In genomic region chr19:51689751-51690358, GRCh38 we compare ENCODE assay signal across 8 cellular contexts. TPM values are rescaled to one million over a fixed set of nuclear protein-coding genes. Genes with fewer than 3 reads are reported as not detected.
DNase-seq lines count a peak whose midpoint lies in the region; ATAC-seq and TF ChIP-seq lines count a peak whose summit lies in the region.

No MANE protein-coding gene starts in this region.

- H3K27ac Mint-ChIP-seq in activated CD4-positive, alpha-beta T cell treated with anti-CD3 and anti-CD28 coated beads, Interleukin-2, amount 10 ng/mL, durations not matched to agents 7 days and 5 days = peak overlapping the region; percentile 72

- DNase-seq in activated CD4-positive, alpha-beta T cell treated with anti-CD3 and anti-CD28 coated beads, Interleukin-2, amount 10 ng/mL, durations not matched to agents 7 days and 5 days = no peak
- no peak for DNase-seq in activated CD4-positive, alpha-beta T cell treated with anti-CD3 and anti-CD28 coated beads for 48 hours
- DNase-seq in UCSD-AML1 (lab: John Stamatoyannopoulos, UW; ENCODE audit: unreplicated experiment) (peak; percentile 46), fibroblast of mammary gland (ENCODE audit: low read depth) (no peak), GF-D8 (lab: John Stamatoyannopoulos, UW) (no peak)
- DNase-seq in NK-92 treated with Interleukin-12 subunit alpha and Interleukin-12 subunit beta, amount 100 ng/mL, for 24 hours (lab: John Stamatoyannopoulos, UW) = no peak

- H3K9me3 Mint-ChIP-seq in activated CD4-positive, alpha-beta T cell treated with anti-CD3 and anti-CD28 coated beads, Interleukin-2, amount 10 ng/mL, durations not matched to agents 7 days and 5 days = peaks cover 11% of the 10 kb centered on the region

- H3K27me3 ChIP-seq in neural cell (ENCODE audit: insufficient read depth, low read depth, low read length) = no peaks in the 10 kb centered on the region

- no peak for ATAC-seq in GM18873 (IDR thresholded peaks at IDR 0.05; ENCODE audit: low FRiP score, unreplicated experiment)

- H3K4me3 ChIP-seq in fibroblast of mammary gland (ENCODE audit: control insufficient read depth, low read depth, low read length) (peak overlapping the region; percentile 86), neural cell (ENCODE audit: low read length) (peak overlapping the region; percentile 90)

- H3K79me2 ChIP-seq in neural cell (replicated peaks; ENCODE audit: insufficient read depth, low read length) = peaks cover 46% of the 10 kb centered on the region

- peak overlapping the region; percentile 99 for H3K27ac ChIP-seq in neural cell (ENCODE audit: low read length)

- CTCF ChIA-PET in activated CD4-positive, alpha-beta T cell treated with anti-CD3 and anti-CD28 coated beads, Interleukin-2, amount 10 ng/mL, durations not matched to agents 7 days and 5 days (lab: Charles Lee) = interaction anchor here (0.5 kb wide), 1 partner anchor 9 kb away, joined by 3 read pairs; no protein-coding TSS in a partner anchor

- peak overlapping the region; percentile 99 for H3K4me2 ChIP-seq in neural cell (ENCODE audit: low read length)

- POLR2A ChIA-PET in activated CD4-positive, alpha-beta T cell treated with anti-CD3 and anti-CD28 coated beads, Interleukin-2, amount 10 ng/mL, durations not matched to agents 7 days and 5 days (lab: Charles Lee) = interaction anchor here (0.5 kb wide), 1 partner anchor 21 kb away, joined by 4 read pairs; no protein-coding TSS in a partner anchor

- peak overlapping the region; percentile 77 for H3K4me3 Mint-ChIP-seq in activated CD4-positive, alpha-beta T cell treated with anti-CD3 and anti-CD28 coated beads, Interleukin-2, amount 10 ng/mL, durations not matched to agents 7 days and 5 days

- H3K36me3 ChIP-seq in neural cell (ENCODE audit: insufficient read depth, low read length) = no peaks in the 10 kb centered on the region

- TF ChIP-seq RAD21 in neural cell (conservative IDR thresholded peaks at IDR 0.05) = no peak

- H3K36me3 Mint-ChIP-seq in activated CD4-positive, alpha-beta T cell treated with anti-CD3 and anti-CD28 coated beads, Interleukin-2, amount 10 ng/mL, durations not matched to agents 7 days and 5 days (ENCODE audit: low read depth) = no peaks in the 10 kb centered on the region

- no peaks in the 10 kb centered on the region for H3K9me2 ChIP-seq in neural cell (ENCODE audit: insufficient read depth, low read length)

- H3K9ac ChIP-seq in neural cell (ENCODE audit: low read length) = peak overlapping the region; percentile 92

- no peaks in the 10 kb centered on the region for H3K9me3 ChIP-seq in neural cell (ENCODE audit: low read length)

- TF ChIP-seq CTCF in fibroblast of mammary gland (conservative IDR thresholded peaks at IDR 0.05; ENCODE audit: control insufficient read depth, insufficient read depth, low read depth, low read length) = no peak
- no peak for TF ChIP-seq CTCF in neural cell (IDR thresholded peaks at IDR 0.05; ENCODE audit: poor library complexity, severe bottlenecking)

- peaks cover 13% of the 10 kb centered on the region for H4K20me1 ChIP-seq in neural cell (ENCODE audit: insufficient read depth)

- H3F3A ChIP-seq in neural cell (ENCODE audit: insufficient read depth, low read length, poor library complexity, severe bottlenecking) = no peaks in the 10 kb centered on the region

- H3K27me3 Mint-ChIP-seq in activated CD4-positive, alpha-beta T cell treated with anti-CD3 and anti-CD28 coated beads, Interleukin-2, amount 10 ng/mL, durations not matched to agents 7 days and 5 days = peaks cover 14% of the 10 kb centered on the region

- H3K4me1 Mint-ChIP-seq in activated CD4-positive, alpha-beta T cell treated with anti-CD3 and anti-CD28 coated beads, Interleukin-2, amount 10 ng/mL, durations not matched to agents 7 days and 5 days = peaks cover 20% of the 10 kb centered on the region

- H2AFZ ChIP-seq in neural cell (ENCODE audit: low read depth, low read length) = no peak overlapping the region

- no peak for TF ChIP-seq EP300 in neural cell (conservative IDR thresholded peaks at IDR 0.05; ENCODE audit: poor library complexity, severe bottlenecking)

TF ChIP-seq in neural cell, 6 proteins besides CTCF, POLR2A, EP300 and RAD21:
- TF ChIP-seq SMC3 (conservative IDR thresholded peaks at IDR 0.05; ENCODE audit: poor library complexity) = no peak
- TF ChIP-seq EZH2 (IDR thresholded peaks at IDR 0.05; ENCODE audit: borderline replicate concordance, insufficient read depth, low read length, poor library complexity, severe bottlenecking) = no peak
- no peak for TF ChIP-seq MXI1 (conservative IDR thresholded peaks at IDR 0.05; ENCODE audit: poor library complexity, severe bottlenecking)
- no peak for TF ChIP-seq REST (IDR thresholded peaks at IDR 0.05; ENCODE audit: borderline replicate concordance)
- no peak for TF ChIP-seq TAF1 (IDR thresholded peaks at IDR 0.05; ENCODE audit: low read depth)
- TF ChIP-seq POLR2AphosphoS5 (IDR thresholded peaks at IDR 0.05) = no peak

RNA-seq across cellular contexts. Expression of gene SPACA6, which starts 3.3 kb away (rescaled TPM):
- total RNA-seq in activated CD4-positive, alpha-beta T cell treated with anti-CD3 and anti-CD28 coated beads, Interleukin-2, amount 10 ng/mL, durations not matched to agents 7 days and 5 days = 1 to 10 TPM; 3.1 to 3.9 TPM
- polyA plus RNA-seq in neural cell = 5.2 and 11.6 TPM in 2 replicates
- 6.1 and 6.9 TPM in 2 replicates for polyA minus RNA-seq in neural cell

RNA-seq across cellular contexts. Expression of gene HAS1, which starts 33.9 kb away (rescaled TPM):
- total RNA-seq in activated CD4-positive, alpha-beta T cell treated with anti-CD3 and anti-CD28 coated beads, Interleukin-2, amount 10 ng/mL, durations not matched to agents 7 days and 5 days = not detected
- polyA plus RNA-seq in neural cell = 0.30 TPM in 1 of 2 replicates, not detected in the other
- 0.69 TPM in 1 of 2 replicates, not detected in the other for polyA minus RNA-seq in neural cell

RNA-seq across cellular contexts. Expression of gene SIGLEC14, which starts 43.2 kb away (rescaled TPM):
- total RNA-seq in activated CD4-positive, alpha-beta T cell treated with anti-CD3 and anti-CD28 coated beads, Interleukin-2, amount 10 ng/mL, durations not matched to agents 7 days and 5 days = not detected
- polyA plus RNA-seq in neural cell = not detected in 2 replicates
- polyA minus RNA-seq in neural cell = not detected in 2 replicates

RNA-seq across cellular contexts. Expression of gene SIGLEC5, which starts 59.7 kb away (rescaled TPM):
- total RNA-seq in activated CD4-positive, alpha-beta T cell treated with anti-CD3 and anti-CD28 coated beads, Interleukin-2, amount 10 ng/mL, durations not matched to agents 7 days and 5 days = not detected
- polyA plus RNA-seq in neural cell = not detected in 2 replicates
- polyA minus RNA-seq in neural cell = not detected in 2 replicates
